ENCODE assay signal across 27 cellular contexts in genomic region chr2:125267683-125268082, GRCh38.
"Had no signal": no experiment of that assay in that cellular context is flagged by ENCODE, and none has a peak within 500 bp of the region (broad histone marks: within the 10 kb centered on the region; RNA-seq: fewer than 3 reads in every experiment).

No MANE protein-coding gene starts in this region.

- H3K27me3 ChIP-seq: stomach, suprapubic skin, testis, thyroid gland, tibial artery, tibial nerve, transverse colon, upper lobe of left lung, upper lobe of right lung, uterus, vagina had no signal

- H3K36me3 ChIP-seq: stomach, suprapubic skin, thoracic aorta, thyroid gland, tibial artery, tibial nerve, transverse colon, upper lobe of left lung, upper lobe of right lung, uterus, vagina had no signal

- H3K4me3 ChIP-seq: stomach, suprapubic skin, testis, thoracic aorta, thyroid gland, tibial artery, tibial nerve, transverse colon, upper lobe of left lung, upper lobe of right lung, uterus, vagina had no signal

- ATAC-seq: stimulated activated effector memory CD8-positive, alpha-beta T cell treated with anti-CD3 and anti-CD28 coated beads, Interleukin-12 subunit alpha, Interleukin-12 subunit beta, amount 100 ng/mL, for 72 hours; stimulated activated memory B cell treated with anti-CD40 and anti-IgM and Interleukin-4, amounts not matched to agents 10 μg/mL and 1 μg/mL and 100 μg/mL, for 72 hours; stimulated activated naive B cell treated with anti-CD40 and anti-IgM and Interleukin-4, amounts not matched to agents 10 μg/mL and 1 μg/mL and 100 μg/mL, for 72 hours; stimulated activated naive CD8-positive, alpha-beta T cell treated with anti-CD3 and anti-CD28 coated beads, Interleukin-15, amount 100 ng/mL, for 72 hours; stimulated activated naive CD8-positive, alpha-beta T cell treated with anti-CD3 and anti-CD28 coated beads, Interleukin-15, Interleukin-2, amounts not matched to agents 100 U/mL and 50 U/mL, for 24 hours; upper lobe of right lung had no signal

- H3K9me3 ChIP-seq: stomach, suprapubic skin, testis, thoracic aorta, thyroid gland, tibial artery, tibial nerve, transverse colon, upper lobe of left lung, upper lobe of right lung, uterus, vagina had no signal

- FAIRE-seq: urothelium cell line had no signal

- DNase-seq: stimulated activated CD4-positive, alpha-beta T cell treated with anti-CD3 and anti-CD28 coated beads, Interleukin-2, amount 100 ng/mL, for 48 hours; stimulated activated CD4-positive, alpha-beta T cell treated with anti-CD3 and anti-CD28 coated beads, Interleukin-4, amount 100 ng/mL, for 1 hour; stimulated activated CD4-positive, alpha-beta T cell treated with anti-CD3 and anti-CD28 coated beads, Interleukin-4, amount 100 ng/mL, for 24 hours; stimulated activated CD4-positive, alpha-beta T cell treated with anti-CD3 and anti-CD28 coated beads, Interleukin-4, amount 100 ng/mL, for 4 hours; stimulated activated CD8-positive, alpha-beta memory T cell treated with anti-CD3 and anti-CD28 coated beads, Interleukin-4, amount 100 ng/mL, for 48 hours; stimulated activated naive B cell treated with anti-CD40 and anti-IgM and Interleukin-4, amounts not matched to agents 10 μg/mL and 1 μg/mL and 100 μg/mL, for 72 hours; stimulated activated naive CD4-positive, alpha-beta T cell; stimulated activated naive CD4-positive, alpha-beta T cell treated with Interleukin-2 at 50 U/mL for 16 hours; stimulated activated naive CD8-positive, alpha-beta T cell treated with anti-CD3 and anti-CD28 coated beads, Interleukin-15, amount 100 ng/mL, for 72 hours; stimulated activated naive CD8-positive, alpha-beta T cell treated with anti-CD3 and anti-CD28 coated beads, Interleukin-15, Interleukin-2, amounts not matched to agents 100 U/mL and 50 U/mL, for 24 hours; stomach; substantia nigra; testis; thyroid gland; tibial artery; transverse colon; trophoblast cell; upper lobe of left lung; upper lobe of right lung; uterus had no signal

- H3K4me1 ChIP-seq: stomach, suprapubic skin, testis, thyroid gland, tibial artery, tibial nerve, transverse colon, upper lobe of left lung, upper lobe of right lung, uterus, vagina had no signal

- H3K27ac ChIP-seq: stomach, suprapubic skin, testis, thoracic aorta, thyroid gland, tibial artery, tibial nerve, transverse colon, upper lobe of left lung, upper lobe of right lung, uterus, vagina had no signal
